In the genomic region with DNA sequence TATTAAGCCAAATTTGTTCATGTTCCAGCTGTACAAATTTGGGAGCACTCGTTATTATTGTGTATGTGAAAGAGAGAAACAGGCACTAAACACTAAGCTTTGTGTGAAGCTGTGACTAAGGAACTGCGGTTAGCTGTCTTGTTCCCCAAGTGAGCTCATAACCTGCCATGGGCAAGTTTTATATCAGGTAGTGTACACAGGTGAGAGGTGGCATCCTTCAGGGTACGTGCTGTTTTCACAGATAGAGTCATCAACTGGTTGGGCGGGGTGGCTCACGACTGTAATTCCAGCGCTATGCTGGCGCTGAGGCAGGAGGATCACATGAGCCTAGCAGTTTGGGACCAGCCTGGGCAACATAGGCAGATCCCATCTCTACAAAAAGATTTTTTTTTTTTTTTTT, we compare ENCODE assay signal across 17 cellular contexts. TPM values are rescaled to one million over a fixed set of nuclear protein-coding genes. Genes with fewer than 3 reads are reported as not detected.
DNase-seq lines count a peak whose midpoint lies in the region; ATAC-seq and TF ChIP-seq lines count a peak whose summit lies in the region.
"Had no signal": no experiment of that assay in that cellular context is flagged by ENCODE, and none has a peak within 500 bp of the region (broad histone marks: within the 10 kb centered on the region; RNA-seq: fewer than 3 reads in every experiment).

No MANE protein-coding gene starts in this region.

- no peak overlapping the region for H3K27ac ChIP-seq in CD4-positive, alpha-beta memory T cell (ENCODE audit: low read depth, low read length)
- peak overlapping the region; percentile 3 for H3K27ac ChIP-seq in naive thymus-derived CD4-positive, alpha-beta T cell (ENCODE audit: low read depth, low read length)
- no peak overlapping the region for H3K27ac ChIP-seq in gastroesophageal sphincter

- TF ChIP-seq POLR2A in gastroesophageal sphincter (IDR thresholded peaks at IDR 0.05) = no peak

- H3K36me3 ChIP-seq in CD4-positive, alpha-beta memory T cell (ENCODE audit: insufficient read depth, low read length) = peaks cover 1% of the 10 kb centered on the region
- peaks cover 0 to 11% (median 0%) of the 10 kb centered on the region in 3 experiments for H3K36me3 ChIP-seq in naive thymus-derived CD4-positive, alpha-beta T cell (ENCODE audit: control insufficient read depth in 2 of 3, insufficient read depth in 3 of 3, low read length in 3 of 3)
- peaks cover 0 to 33% of the 10 kb centered on the region in 2 donors for H3K36me3 ChIP-seq in gastroesophageal sphincter

- no peak for ATAC-seq in activated naive CD8-positive, alpha-beta T cell treated with anti-CD3 and anti-CD28 coated beads, Interleukin-2, amount 10 ng/mL, durations not matched to agents 7 days and 5 days (ENCODE audit: low read depth)
- no peak for ATAC-seq in naive thymus-derived CD4-positive, alpha-beta T cell
- ATAC-seq in gastroesophageal sphincter = no peak
- ATAC-seq: T-helper 17 cell had no signal

- intact Hi-C loops in activated CD4-positive, alpha-beta T cell treated with anti-CD3 and anti-CD28 coated beads, Interleukin-2, amount 10 ng/mL, durations not matched to agents 24 days and 14 days (cut with micrococcal nuclease) = loop anchor here (5.0 kb wide), 2 partner anchors 109 to 184 kb away; a partner anchor contains a TSS
- intact Hi-C loops in CD4-positive, alpha-beta memory T cell (cut with micrococcal nuclease) = no loop called here
- intact Hi-C loops in naive thymus-derived CD4-positive, alpha-beta T cell (cut with micrococcal nuclease) = loop anchor here in 1 of 2 donors (5.0 to 10.0 kb wide), 2 partner anchors 419 to 526 kb away; a partner anchor contains a TSS

- no peaks in the 10 kb centered on the region for H3K9me3 ChIP-seq in CD4-positive, alpha-beta memory T cell (ENCODE audit: control insufficient read depth in 1 of 2, low read length in 2 of 2)
- H3K9me3 ChIP-seq in naive thymus-derived CD4-positive, alpha-beta T cell (ENCODE audit: control insufficient read depth in 2 of 3, low read length in 3 of 3) = no peaks in the 10 kb centered on the region
- H3K9me3 ChIP-seq in gastroesophageal sphincter = no peaks in the 10 kb centered on the region

- 91 to 96% methylated on average over 6 to 7 of the region's 7 CpGs for WGBS in gastroesophageal sphincter (ENCODE audit: low coverage in 1 of 2), 2 donors

- H3K27me3 Mint-ChIP-seq in activated CD4-positive, alpha-beta T cell treated with anti-CD3 and anti-CD28 coated beads, Interleukin-2, amount 10 ng/mL, durations not matched to agents 24 days and 14 days = peaks cover 3% of the 10 kb centered on the region
- no peaks in the 10 kb centered on the region for H3K27me3 Mint-ChIP-seq in CD4-positive, alpha-beta memory T cell
- no peaks in the 10 kb centered on the region for H3K27me3 Mint-ChIP-seq in activated naive CD8-positive, alpha-beta T cell treated with anti-CD3 and anti-CD28 coated beads, Interleukin-2, amount 10 ng/mL, durations not matched to agents 7 days and 5 days
- no peaks in the 10 kb centered on the region for H3K27me3 Mint-ChIP-seq in naive thymus-derived CD4-positive, alpha-beta T cell
- H3K27me3 Mint-ChIP-seq: IgD-negative memory B cell, T-helper 17 cell had no signal

- no peak overlapping the region for H3K4me3 ChIP-seq in CD4-positive, alpha-beta memory T cell (ENCODE audit: low read length in 2 of 2)
- H3K4me3 ChIP-seq in naive thymus-derived CD4-positive, alpha-beta T cell (ENCODE audit: low read length) = no peak overlapping the region
- no peak overlapping the region for H3K4me3 ChIP-seq in gastroesophageal sphincter

- H3K4me3 Mint-ChIP-seq in activated CD4-positive, alpha-beta T cell treated with anti-CD3 and anti-CD28 coated beads, Interleukin-2, amount 10 ng/mL, durations not matched to agents 24 days and 14 days = peak overlapping the region; percentile 35
- H3K4me3 Mint-ChIP-seq in CD4-positive, alpha-beta memory T cell = peak overlapping the region in 1 of 8 donors; percentile 34
- H3K4me3 Mint-ChIP-seq in activated naive CD8-positive, alpha-beta T cell treated with anti-CD3 and anti-CD28 coated beads, Interleukin-2, amount 10 ng/mL, durations not matched to agents 7 days and 5 days = peak overlapping the region; percentile 35
- H3K4me3 Mint-ChIP-seq in naive thymus-derived CD4-positive, alpha-beta T cell = peak overlapping the region in 4 of 10 donors; percentile 12 to 40 (median 16)
- H3K4me3 Mint-ChIP-seq: T-helper 17 cell had no signal

- H3K36me3 Mint-ChIP-seq in activated CD4-positive, alpha-beta T cell treated with anti-CD3 and anti-CD28 coated beads, Interleukin-2, amount 10 ng/mL, durations not matched to agents 24 days and 14 days (ENCODE audit: low read depth) = peaks cover 43% of the 10 kb centered on the region
- peaks cover 0 to 35% of the 10 kb centered on the region in 2 donors for H3K36me3 Mint-ChIP-seq in CD4-positive, alpha-beta memory T cell
- peaks cover 15% of the 10 kb centered on the region for H3K36me3 Mint-ChIP-seq in activated naive CD8-positive, alpha-beta T cell treated with anti-CD3 and anti-CD28 coated beads, Interleukin-2, amount 10 ng/mL, durations not matched to agents 7 days and 5 days
- H3K36me3 Mint-ChIP-seq in naive thymus-derived CD4-positive, alpha-beta T cell = peaks cover 0 to 24% (median 6%) of the 10 kb centered on the region in 5 donors

- no peaks in the 10 kb centered on the region for H3K9me3 Mint-ChIP-seq in activated CD4-positive, alpha-beta T cell treated with anti-CD3 and anti-CD28 coated beads, Interleukin-2, amount 10 ng/mL, durations not matched to agents 24 days and 14 days
- no peaks in the 10 kb centered on the region for H3K9me3 Mint-ChIP-seq in CD4-positive, alpha-beta memory T cell
- H3K9me3 Mint-ChIP-seq in activated naive CD8-positive, alpha-beta T cell treated with anti-CD3 and anti-CD28 coated beads, Interleukin-2, amount 10 ng/mL, durations not matched to agents 7 days and 5 days = no peaks in the 10 kb centered on the region
- H3K9me3 Mint-ChIP-seq in naive thymus-derived CD4-positive, alpha-beta T cell = peaks cover 0 to 4% (median 0%) of the 10 kb centered on the region in 11 donors
- H3K9me3 Mint-ChIP-seq: IgD-negative memory B cell had no signal

- DNase-seq in activated CD4-positive, alpha-beta T cell treated with anti-CD3 and anti-CD28 coated beads, Interleukin-2, amount 10 ng/mL, durations not matched to agents 24 days and 14 days = no peak
- no peak for DNase-seq in activated CD4-positive, alpha-beta T cell treated with anti-CD3 and anti-CD28 coated beads for 4 hours
- no peak for DNase-seq in CD4-positive, alpha-beta memory T cell
- DNase-seq in activated naive CD8-positive, alpha-beta T cell treated with anti-CD3 and anti-CD28 coated beads, Interleukin-2, amount 10 ng/mL, durations not matched to agents 7 days and 5 days = no peak
- DNase-seq in naive thymus-derived CD4-positive, alpha-beta T cell = no peak
- DNase-seq in AML-193 (lab: John Stamatoyannopoulos, UW) (no peak), activated gamma-delta T cell (lab: John Stamatoyannopoulos, UW) (no peak)
- DNase-seq: COR-L47; GDM1; islet precursor cell; NCI-H1092; NCI-H1930; stimulated activated CD8-positive, alpha-beta memory T cell treated with anti-CD3 and anti-CD28 coated beads, Interleukin-4, amount 100 ng/mL, for 48 hours; T-helper 17 cell; trophoblast cell had no signal

- CTCF ChIA-PET in CD4-positive, alpha-beta memory T cell (lab: Charles Lee; ENCODE audit: partially characterized antibody) = interaction anchor here (1.0 to 1.5 kb wide), 2 partner anchors 26 to 69 kb away, joined by 3 to 4 read pairs; no protein-coding TSS in a partner anchor
- CTCF ChIA-PET in naive thymus-derived CD4-positive, alpha-beta T cell (lab: Charles Lee) = interaction anchor here (0.6 to 1.4 kb wide), 3 partner anchors 11 to 902 kb away, joined by 3 to 4 read pairs (median 3); no protein-coding TSS in a partner anchor

- peak overlapping the region; percentile 13 for H3K27ac Mint-ChIP-seq in activated CD4-positive, alpha-beta T cell treated with anti-CD3 and anti-CD28 coated beads, Interleukin-2, amount 10 ng/mL, durations not matched to agents 24 days and 14 days
- H3K27ac Mint-ChIP-seq in CD4-positive, alpha-beta memory T cell = peak overlapping the region in 5 of 7 donors; percentile 29 to 77 (median 72)
- H3K27ac Mint-ChIP-seq in activated naive CD8-positive, alpha-beta T cell treated with anti-CD3 and anti-CD28 coated beads, Interleukin-2, amount 10 ng/mL, durations not matched to agents 7 days and 5 days = no peak overlapping the region
- H3K27ac Mint-ChIP-seq in naive thymus-derived CD4-positive, alpha-beta T cell = peak overlapping the region in 6 of 9 donors; percentile 13 to 72 (median 38)
- H3K27ac Mint-ChIP-seq: T-helper 17 cell had no signal

- POLR2A ChIA-PET in CD4-positive, alpha-beta memory T cell (lab: Charles Lee; ENCODE audit: partially characterized antibody) = interaction anchor here (0.8 to 4.6 kb wide), 4 partner anchors 13 to 77 kb away, joined by 3 to 52 read pairs (median 4); a partner anchor contains a TSS
- POLR2A ChIA-PET in activated naive CD8-positive, alpha-beta T cell treated with anti-CD3 and anti-CD28 coated beads, Interleukin-2, amount 10 ng/mL, durations not matched to agents 7 days and 5 days (lab: Charles Lee) = interaction anchor here (0.7 to 4.6 kb wide), 3 partner anchors 10 to 426 kb away, joined by 4 to 30 read pairs (median 6); a partner anchor contains a TSS
- POLR2A ChIA-PET in naive thymus-derived CD4-positive, alpha-beta T cell (lab: Charles Lee) = interaction anchor here (0.6 to 1.9 kb wide), 4 partner anchors 9 to 85 kb away, joined by 3 to 11 read pairs (median 3); a partner anchor contains a TSS

- H3K4me1 Mint-ChIP-seq in activated CD4-positive, alpha-beta T cell treated with anti-CD3 and anti-CD28 coated beads, Interleukin-2, amount 10 ng/mL, durations not matched to agents 24 days and 14 days = peaks cover 29% of the 10 kb centered on the region
- peaks cover 16 to 42% (median 29%) of the 10 kb centered on the region in 4 donors for H3K4me1 Mint-ChIP-seq in CD4-positive, alpha-beta memory T cell
- H3K4me1 Mint-ChIP-seq in activated naive CD8-positive, alpha-beta T cell treated with anti-CD3 and anti-CD28 coated beads, Interleukin-2, amount 10 ng/mL, durations not matched to agents 7 days and 5 days = peaks cover 28% of the 10 kb centered on the region
- peaks cover 29 to 56% (median 42%) of the 10 kb centered on the region in 7 donors for H3K4me1 Mint-ChIP-seq in naive thymus-derived CD4-positive, alpha-beta T cell

- TF ChIP-seq CTCF in gastroesophageal sphincter (IDR thresholded peaks at IDR 0.05) = no peak

- H3K4me1 ChIP-seq in CD4-positive, alpha-beta memory T cell (ENCODE audit: insufficient read depth, low read length) = peaks cover 28% of the 10 kb centered on the region
- H3K4me1 ChIP-seq in naive thymus-derived CD4-positive, alpha-beta T cell (ENCODE audit: control insufficient read depth in 2 of 2, insufficient read depth in 2 of 2, low read length in 2 of 2) = peaks cover 18% of the 10 kb centered on the region in 2 donors
- peaks cover 0 to 30% (median 6%) of the 10 kb centered on the region in 3 donors for H3K4me1 ChIP-seq in gastroesophageal sphincter

- TF ChIP-seq EP300 in gastroesophageal sphincter (IDR thresholded peaks at IDR 0.05) = no peak

- H3K27me3 ChIP-seq in CD4-positive, alpha-beta memory T cell (ENCODE audit: insufficient read depth, low read length) = no peaks in the 10 kb centered on the region
- no peaks in the 10 kb centered on the region for H3K27me3 ChIP-seq in naive thymus-derived CD4-positive, alpha-beta T cell (ENCODE audit: control insufficient read depth in 2 of 2, insufficient read depth in 2 of 2, low read length in 2 of 2)
- H3K27me3 ChIP-seq in gastroesophageal sphincter = no peaks in the 10 kb centered on the region

RNA-seq across cellular contexts. Expression of a gene that starts 2.8 kb away (rescaled TPM):
- 106 and 108 TPM in 2 replicates for total RNA-seq in activated CD4-positive, alpha-beta T cell treated with anti-CD3 and anti-CD28 coated beads, Interleukin-2, amount 10 ng/mL, durations not matched to agents 24 days and 14 days
- total RNA-seq in CD4-positive, alpha-beta memory T cell = 10 to 100 TPM; 67.5 to 71.1 TPM
- polyA plus RNA-seq in CD4-positive, alpha-beta memory T cell = 10 to 100 TPM; 52.4 to 55.5 TPM
- total RNA-seq in activated naive CD8-positive, alpha-beta T cell treated with anti-CD3 and anti-CD28 coated beads, Interleukin-2, amount 10 ng/mL, durations not matched to agents 7 days and 5 days = 10 to 100 TPM; 52.2 to 62.2 TPM
- total RNA-seq in naive thymus-derived CD4-positive, alpha-beta T cell = 10 to 100 TPM; 33.6 to 79.8 (median 70.5) TPM
- 10 to 100 TPM; 42.4 to 73.0 TPM for polyA plus RNA-seq in naive thymus-derived CD4-positive, alpha-beta T cell
- total RNA-seq in gastroesophageal sphincter = 10 to 100 TPM; 39.6 to 55.6 (median 43.9) TPM

RNA-seq across cellular contexts. Expression of a gene that starts 12.1 kb away (rescaled TPM):
- 86.3 and 93.3 TPM in 2 replicates for total RNA-seq in activated CD4-positive, alpha-beta T cell treated with anti-CD3 and anti-CD28 coated beads, Interleukin-2, amount 10 ng/mL, durations not matched to agents 24 days and 14 days
- total RNA-seq in CD4-positive, alpha-beta memory T cell = 100 to 1,000 TPM; 176 to 184 TPM
- 100 to 1,000 TPM in 1 of 2 donors, 10 to 100 TPM in 1; 48.2 to 139 TPM for polyA plus RNA-seq in CD4-positive, alpha-beta memory T cell
- 100 to 1,000 TPM; 168 to 186 TPM for total RNA-seq in activated naive CD8-positive, alpha-beta T cell treated with anti-CD3 and anti-CD28 coated beads, Interleukin-2, amount 10 ng/mL, durations not matched to agents 7 days and 5 days
- 100 to 1,000 TPM; 114 to 572 (median 165) TPM for total RNA-seq in naive thymus-derived CD4-positive, alpha-beta T cell
- polyA plus RNA-seq in naive thymus-derived CD4-positive, alpha-beta T cell = 10 to 100 TPM; 29.6 to 62.5 TPM
- total RNA-seq in gastroesophageal sphincter = 10 to 100 TPM; 11.0 to 38.9 (median 17.8) TPM

RNA-seq across cellular contexts. Expression of a gene that starts 45.9 kb away (rescaled TPM):
- 32.2 and 34.5 TPM in 2 replicates for total RNA-seq in activated CD4-positive, alpha-beta T cell treated with anti-CD3 and anti-CD28 coated beads, Interleukin-2, amount 10 ng/mL, durations not matched to agents 24 days and 14 days
- total RNA-seq in CD4-positive, alpha-beta memory T cell = 10 to 100 TPM; 61.6 to 61.8 TPM
- 10 to 100 TPM; 55.1 to 65.7 TPM for polyA plus RNA-seq in CD4-positive, alpha-beta memory T cell
- total RNA-seq in activated naive CD8-positive, alpha-beta T cell treated with anti-CD3 and anti-CD28 coated beads, Interleukin-2, amount 10 ng/mL, durations not matched to agents 7 days and 5 days = 10 to 100 TPM; 64.5 to 64.6 TPM
- 10 to 100 TPM; 34.2 to 72.7 (median 58.1) TPM for total RNA-seq in naive thymus-derived CD4-positive, alpha-beta T cell
- 10 to 100 TPM; 61.3 to 81.8 TPM for polyA plus RNA-seq in naive thymus-derived CD4-positive, alpha-beta T cell
- 10 to 100 TPM; 32.9 to 49.7 (median 39.3) TPM for total RNA-seq in gastroesophageal sphincter

RNA-seq across cellular contexts. Expression of a gene that starts 47.7 kb away (rescaled TPM):
- total RNA-seq in activated CD4-positive, alpha-beta T cell treated with anti-CD3 and anti-CD28 coated beads, Interleukin-2, amount 10 ng/mL, durations not matched to agents 24 days and 14 days = 64.3 and 70.0 TPM in 2 replicates
- total RNA-seq in CD4-positive, alpha-beta memory T cell = 10 to 100 TPM; 64.1 to 72.4 TPM
- polyA plus RNA-seq in CD4-positive, alpha-beta memory T cell = 100 to 1,000 TPM; 164 to 206 TPM
- total RNA-seq in activated naive CD8-positive, alpha-beta T cell treated with anti-CD3 and anti-CD28 coated beads, Interleukin-2, amount 10 ng/mL, durations not matched to agents 7 days and 5 days = 10 to 100 TPM; 84.5 to 86.9 TPM
- 10 to 100 TPM; 44.6 to 84.9 (median 61.0) TPM for total RNA-seq in naive thymus-derived CD4-positive, alpha-beta T cell
- 100 to 1,000 TPM; 127 to 163 TPM for polyA plus RNA-seq in naive thymus-derived CD4-positive, alpha-beta T cell
- 10 to 100 TPM; 26.3 to 66.3 (median 36.2) TPM for total RNA-seq in gastroesophageal sphincter

RNA-seq across cellular contexts. Expression of a gene that starts 56.9 kb away (rescaled TPM):
- total RNA-seq in activated CD4-positive, alpha-beta T cell treated with anti-CD3 and anti-CD28 coated beads, Interleukin-2, amount 10 ng/mL, durations not matched to agents 24 days and 14 days = 0.16 TPM in 1 of 2 replicates, not detected in the other
- under 1 TPM; 0.11 to 0.29 TPM for total RNA-seq in CD4-positive, alpha-beta memory T cell
- polyA plus RNA-seq in CD4-positive, alpha-beta memory T cell = under 1 TPM in 1 of 2 donors, not detected in 1; 0.16 TPM
- under 1 TPM; 0.11 to 0.20 TPM for total RNA-seq in activated naive CD8-positive, alpha-beta T cell treated with anti-CD3 and anti-CD28 coated beads, Interleukin-2, amount 10 ng/mL, durations not matched to agents 7 days and 5 days
- total RNA-seq in naive thymus-derived CD4-positive, alpha-beta T cell = 1 to 10 TPM in 1 of 5 experiments, under 1 TPM in 3, not detected in 1; 0.24 to 1.3 (median 0.45) TPM
- polyA plus RNA-seq in naive thymus-derived CD4-positive, alpha-beta T cell = under 1 TPM; 0.13 to 0.18 TPM
- total RNA-seq in gastroesophageal sphincter = 10 to 100 TPM in 3 of 4 donors, 1 to 10 TPM in 1; 6.8 to 35.8 (median 19.9) TPM
